9 cellular contexts compared by ENCODE assay signal in genomic region chr12:130013771-130014484, GRCh38.
A peak's percentile ranks its signal among the peaks of the same experiment; 100 is the strongest.
DNase-seq lines count a peak whose midpoint lies in the region; ATAC-seq, FAIRE-seq and TF ChIP-seq lines count a peak whose summit lies in the region.
"Had no signal": no experiment of that assay in that cellular context is flagged by ENCODE, and none has a peak within 500 bp of the region (broad histone marks: within the 10 kb centered on the region; RNA-seq: fewer than 3 reads in every experiment).

No MANE protein-coding gene starts in this region.

- DNase-seq in D721Med (ENCODE audit: insufficient read length, low spot score) (peak; percentile 55), NAMALWA (ENCODE audit: low spot score) (peak; percentile 56), UCSD-AML1 (lab: John Stamatoyannopoulos, UW; ENCODE audit: unreplicated experiment) (peak; percentile 67), epithelial cell of esophagus (ENCODE audit: low read depth) (peak; percentile 28), upper lobe of left lung (peak in 1 of 2 donors; percentile 70)
- DNase-seq in naive thymus-derived CD4-positive, alpha-beta T cell: peak in 6 of 9 donors; percentile 2 to 46 (median 16)

- no peak for TF ChIP-seq POLR2A in upper lobe of left lung (IDR thresholded peaks at IDR 0.05)

- H3K4me1 Mint-ChIP-seq in naive thymus-derived CD4-positive, alpha-beta T cell: no peaks in the 10 kb centered on the region

- intact Hi-C loops in naive thymus-derived CD4-positive, alpha-beta T cell (cut with micrococcal nuclease): loop anchor here (2.0 to 5.0 kb wide), 4 partner anchors 1045 to 1752 kb away; no protein-coding TSS in a partner anchor

- no peaks in the 10 kb centered on the region for H3K27me3 ChIP-seq in naive thymus-derived CD4-positive, alpha-beta T cell (ENCODE audit: control insufficient read depth in 2 of 2, insufficient read depth in 2 of 2, low read length in 2 of 2)
- H3K27me3 ChIP-seq in upper lobe of left lung: no peaks in the 10 kb centered on the region
- H3K27me3 ChIP-seq: SJSA1 had no signal

- no peak for TF ChIP-seq EP300 in upper lobe of left lung (IDR thresholded peaks at IDR 0.05)

- H3K36me3 Mint-ChIP-seq in naive thymus-derived CD4-positive, alpha-beta T cell: no peaks in the 10 kb centered on the region

- CTCF ChIA-PET in naive thymus-derived CD4-positive, alpha-beta T cell (lab: Charles Lee): interaction anchor here (0.7 to 1.2 kb wide), 2 partner anchors 14 to 734 kb away, joined by 3 to 4 read pairs; no protein-coding TSS in a partner anchor

- H3K9me3 Mint-ChIP-seq in naive thymus-derived CD4-positive, alpha-beta T cell: no peaks in the 10 kb centered on the region

- H3K27ac ChIP-seq in naive thymus-derived CD4-positive, alpha-beta T cell (ENCODE audit: low read depth, low read length): no peak overlapping the region
- H3K27ac ChIP-seq in upper lobe of left lung: no peak overlapping the region
- H3K27ac ChIP-seq: SJSA1 had no signal

- no peak for FAIRE-seq in D721Med (lab: Jason Lieb, UNC)

- H3K27ac Mint-ChIP-seq in naive thymus-derived CD4-positive, alpha-beta T cell: no peak overlapping the region

- no peaks in the 10 kb centered on the region for H3K4me1 ChIP-seq in naive thymus-derived CD4-positive, alpha-beta T cell (ENCODE audit: control insufficient read depth in 2 of 2, insufficient read depth in 2 of 2, low read length in 2 of 2)
- H3K4me1 ChIP-seq in upper lobe of left lung: no peaks in the 10 kb centered on the region
- H3K4me1 ChIP-seq: SJSA1 had no signal

- no peak overlapping the region for H3K4me3 ChIP-seq in epithelial cell of esophagus (ENCODE audit: low read length)
- no peak overlapping the region for H3K4me3 ChIP-seq in naive thymus-derived CD4-positive, alpha-beta T cell (ENCODE audit: low read length)
- H3K4me3 ChIP-seq in upper lobe of left lung: no peak overlapping the region
- H3K4me3 ChIP-seq: SJSA1 had no signal

- WGBS in upper lobe of left lung, 2 donors: 14 to 15% methylated on average over 25 to 36 of the region's 36 CpGs

- POLR2A ChIA-PET in naive thymus-derived CD4-positive, alpha-beta T cell (lab: Charles Lee): no interaction called here

- peaks cover 4 to 25% (median 6%) of the 10 kb centered on the region in 5 donors for H3K27me3 Mint-ChIP-seq in naive thymus-derived CD4-positive, alpha-beta T cell

- H3K4me3 Mint-ChIP-seq in naive thymus-derived CD4-positive, alpha-beta T cell: no peak overlapping the region

- H3K9me3 ChIP-seq in naive thymus-derived CD4-positive, alpha-beta T cell (ENCODE audit: control insufficient read depth in 2 of 3, low read length in 3 of 3): no peaks in the 10 kb centered on the region
- no peaks in the 10 kb centered on the region for H3K9me3 ChIP-seq in upper lobe of left lung
- H3K9me3 ChIP-seq: SJSA1 had no signal

- peak; percentile 81 for ATAC-seq in GM21423 (IDR thresholded peaks at IDR 0.05; ENCODE audit: unreplicated experiment)
- ATAC-seq in naive thymus-derived CD4-positive, alpha-beta T cell: peak; percentile 42
- ATAC-seq in upper lobe of left lung (ENCODE audit: low FRiP score in 2 of 2): peak in 1 of 2 donors; percentile 73
- no peak for ATAC-seq in GM21367 (IDR thresholded peaks at IDR 0.05; ENCODE audit: unreplicated experiment)

- no peaks in the 10 kb centered on the region for H3K36me3 ChIP-seq in naive thymus-derived CD4-positive, alpha-beta T cell (ENCODE audit: control insufficient read depth in 2 of 3, insufficient read depth in 3 of 3, low read length in 3 of 3)
- H3K36me3 ChIP-seq in upper lobe of left lung: no peaks in the 10 kb centered on the region
- H3K36me3 ChIP-seq: SJSA1 had no signal

- TF ChIP-seq CTCF in D721Med (IDR thresholded peaks at IDR 0.05; ENCODE audit: insufficient read depth, missing control alignments) (peak; percentile 74), epithelial cell of esophagus (IDR thresholded peaks at IDR 0.05; ENCODE audit: insufficient read depth, low read depth, low read length, missing control alignments) (peak; percentile 52), upper lobe of left lung (IDR thresholded peaks at IDR 0.05) (peak; percentile 29 to 83 (median 51))
